In genomic region chr6:129707882-129708495, GRCh38 we compare ENCODE assay signal across 1 cellular context.
TF ChIP-seq lines count a peak whose summit lies in the region.

No MANE protein-coding gene starts in this region.

TF ChIP-seq in SK-N-SH treated with all-trans-retinoic acid at 6 μM for 48 hours, 23 proteins besides CTCF, POLR2A, EP300 and RAD21 (continued from another document):
- TF ChIP-seq POU6F1 (CRISPR knock-in tag; IDR thresholded peaks at IDR 0.05; ENCODE audit: borderline replicate concordance, low read depth), result no peak
